Comparison of ENCODE assay signal across 9 cellular contexts in genomic region chr17:78137392-78138203, GRCh38. TPM values are rescaled to one million over a fixed set of nuclear protein-coding genes. Genes with fewer than 3 reads are reported as not detected.
A peak's percentile ranks its signal among the peaks of the same experiment; 100 is the strongest.
DNase-seq lines count a peak whose midpoint lies in the region; ATAC-seq, FAIRE-seq and TF ChIP-seq lines count a peak whose summit lies in the region.
"Had no signal": no experiment of that assay in that cellular context is flagged by ENCODE, and none has a peak within 500 bp of the region (broad histone marks: within the 10 kb centered on the region; RNA-seq: fewer than 3 reads in every experiment).

No MANE protein-coding gene starts in this region.

- H3F3A ChIP-seq in GM23338 (replicated peaks; ENCODE audit: low read depth): peaks cover 11% of the 10 kb centered on the region; the same call in 1 of the 2 replicates

- TF ChIP-seq RAD21 in A549 (conservative IDR thresholded peaks at IDR 0.05 in 1 of 2, IDR thresholded peaks at IDR 0.05 in 1 of 2): peak in 1 of 2 experiments; percentile 23; a peak in 1 of 5 replicates

- TF ChIP-seq POLR2A in A549 (IDR thresholded peaks at IDR 0.05; ENCODE audit: low read length): no peak

- ATAC-seq in A549 (0 out of 6 replicates have a peak, but pooled peaks of 1 of the 2 experiments have one; percentile 1), GM23338 (no peak; the same call in 2 of the 3 replicates), WTC11 (no peak)

- H3K27ac Mint-ChIP-seq in GM23338 (no peak overlapping the region), WTC11 (no peak overlapping the region)

- H3K9me2 ChIP-seq in GM23338 (ENCODE audit: insufficient read depth): no peaks in the 10 kb centered on the region

- CTCF ChIA-PET in A549 (lab: Yijun Ruan, JAX): interaction anchor here (0.6 to 24.0 kb wide), 19 partner anchors 10 to 166 kb away, joined by 3 to 295 read pairs (median 4); partner anchors contain the start of genes SYNGR2, TK1, TMC6 and TMC8
- CTCF ChIA-PET in WTC11 (lab: Charles Lee): interaction anchor here (0.6 to 10.2 kb wide), 16 partner anchors 9 to 113 kb away, joined by 3 to 82 read pairs (median 4); partner anchors contain the start of genes AFMID, TK1, TMC6 and TMC8

- peaks cover 11% of the 10 kb centered on the region for H3K4me1 Mint-ChIP-seq in GM23338
- H3K4me1 Mint-ChIP-seq in WTC11: peaks cover 26% of the 10 kb centered on the region

- peaks cover 20% of the 10 kb centered on the region for H3K27me3 Mint-ChIP-seq in GM23338 (ENCODE audit: insufficient read depth, low read depth, poor library complexity)
- peaks cover 15% of the 10 kb centered on the region for H3K27me3 Mint-ChIP-seq in WTC11 (ENCODE audit: low read depth)

- no peak for FAIRE-seq in A549 (lab: Jason Lieb, UNC)

- no peaks in the 10 kb centered on the region for H3K36me3 ChIP-seq in GM23338 (ENCODE audit: insufficient read depth)

- no peaks in the 10 kb centered on the region for H3K9me3 ChIP-seq in A549

- WGBS in A549 (ENCODE audit: missing lambda C conversion rate): 52% methylated on average over 24 of the region's 26 CpGs

- H3K9me3 Mint-ChIP-seq in GM23338: no peaks in the 10 kb centered on the region
- no peaks in the 10 kb centered on the region for H3K9me3 Mint-ChIP-seq in WTC11

- no peaks in the 10 kb centered on the region for H4K20me1 ChIP-seq in GM23338 (replicated peaks; ENCODE audit: insufficient read depth)

- H3K4me2 ChIP-seq in A549: no peak overlapping the region
- H3K4me2 ChIP-seq in GM23338: no peak overlapping the region

- H3K27ac ChIP-seq in A549 (no peak overlapping the region), GM23338 (ENCODE audit: low read depth) (no peak overlapping the region)
- H3K27ac ChIP-seq: parathyroid adenoma had no signal

- no peaks in the 10 kb centered on the region for H3K79me2 ChIP-seq in GM23338 (replicated peaks; ENCODE audit: insufficient read depth)
- H3K79me2 ChIP-seq: parathyroid adenoma had no signal

- peaks cover 26% of the 10 kb centered on the region for H3K4me1 ChIP-seq in A549
- H3K4me1 ChIP-seq in GM23338 (ENCODE audit: insufficient read depth): peaks cover 6% of the 10 kb centered on the region; the same call in 1 of the 2 replicates
- H3K4me1 ChIP-seq: parathyroid adenoma had no signal

- H3K36me3 Mint-ChIP-seq in GM23338 (ENCODE audit: low read depth) (no peaks in the 10 kb centered on the region), WTC11 (no peaks in the 10 kb centered on the region)

- H3K4me3 Mint-ChIP-seq in GM23338 (no peak overlapping the region), WTC11 (no peak overlapping the region)

- no peak overlapping the region for H2AFZ ChIP-seq in GM23338
- H2AFZ ChIP-seq: parathyroid adenoma had no signal

- peaks cover 13% of the 10 kb centered on the region; the same call in 1 of the 2 replicates for H3K27me3 ChIP-seq in GM23338 (ENCODE audit: insufficient read depth)

- TF ChIP-seq CTCF in A549 (IDR thresholded peaks at IDR 0.05): peak; percentile 51
- TF ChIP-seq CTCF in GM23338 (conservative IDR thresholded peaks at IDR 0.05; ENCODE audit: low read depth in 2 of 2): peak; percentile 75 to 82
- peak; percentile 70; the same call in 1 of the 2 replicates for TF ChIP-seq CTCF in WTC11 (IDR thresholded peaks at IDR 0.05)

- H3K4me3 ChIP-seq in A549 (no peak overlapping the region), GM23338 (no peak overlapping the region)

- POLR2A ChIA-PET in A549 (lab: Yijun Ruan, JAX) (interaction anchor here (1.4 to 1.7 kb wide), 2 partner anchors 9 to 179 kb away, joined by 3 to 4 read pairs; partner anchors contain the start of genes TMC6 and TNRC6C), WTC11 (lab: Charles Lee) (interaction anchor here (0.5 kb wide), 2 partner anchors 29 to 30 kb away, joined by 3 to 4 read pairs; no protein-coding TSS in a partner anchor)

- DNase-seq in A549 (ENCODE audit: low read depth in 1 of 2, low spot score in 1 of 2): peak in 1 of 2 experiments; percentile 65
- DNase-seq in GM23338 (ENCODE audit: low spot score): peak; percentile 57
- DNase-seq in WTC11 (ENCODE audit: low spot score): peak; percentile 59
- peak; percentile 54 for DNase-seq in germinal center (ENCODE audit: low spot score)
- DNase-seq in ureter (ENCODE audit: low spot score): no peak
- DNase-seq in NCI-H128 (lab: John Stamatoyannopoulos, UW; ENCODE audit: unreplicated experiment): no peak
- DNase-seq in A172 (ENCODE audit: low spot score): no peak
- DNase-seq in NCI-H1105 (lab: John Stamatoyannopoulos, UW): no peak

- TF ChIP-seq EP300 in A549 (IDR thresholded peaks at IDR 0.05): no peak

TF ChIP-seq in A549, 52 proteins besides CTCF, POLR2A, EP300 and RAD21 (continues in another document):
- TF ChIP-seq POLR2AphosphoS2 (conservative IDR thresholded peaks at IDR 0.05; ENCODE audit: low read length) (no peak), HOXB5 (CRISPR knock-in tag; IDR thresholded peaks at IDR 0.05) (no peak), ZSCAN20 (CRISPR knock-in tag; IDR thresholded peaks at IDR 0.05) (no peak)

TF ChIP-seq in GM23338, 12 proteins besides CTCF, POLR2A, EP300 and RAD21 (continues in another document):
- no peak for TF ChIP-seq JUNB (IDR thresholded peaks at IDR 0.05; ENCODE audit: unreplicated experiment)
- no peak for TF ChIP-seq ZNF114 (CRISPR knock-in tag; IDR thresholded peaks at IDR 0.05)
- no peak for TF ChIP-seq STAT1 (IDR thresholded peaks at IDR 0.05; ENCODE audit: unreplicated experiment)

RNA-seq across cellular contexts. Expression of gene TMC8, which starts 7.0 kb away (rescaled TPM):
- polyA plus RNA-seq in A549 (2011; rRNA removed) (0.14 and 0.19 TPM in 2 replicates), A549 (2017; fragmentation: RNase III; extraction: RNeasy Plus Mini Kit Qiagen cat#74134 plus additional on column Dnase treatment) (0.16 to 0.32 TPM (median 0.26 TPM) in 3 replicates), GM23338 (2016; fragmentation: Nextera tagmentation; extraction: Ambion mirVana) (1.3 and 1.8 TPM in 2 replicates)
- polyA plus RNA-seq in A549 (2012; cell fraction: cytosol; rRNA removed): 0.17 and 0.30 TPM in 2 replicates
- polyA plus RNA-seq in A549 (2012; cell fraction: nucleus; rRNA removed): 0.81 and 2.0 TPM in 2 replicates
- 0.08 and 0.19 TPM in 2 replicates for polyA minus RNA-seq in A549 (2011; rRNA and poly(A)+ RNA removed)
- 1.2 and 2.2 TPM in 2 replicates for total RNA-seq in GM23338 (2014; rRNA removed; shearing (Covaris generic))
- total RNA-seq in WTC11 (2021) (2.9 to 3.7 TPM (median 3.1 TPM) in 3 replicates), ureter (18.2 TPM)
- 0.02 and 0.05 TPM in 2 replicates for total RNA-seq in A172 (2014; rRNA removed; shearing (Covaris generic))

RNA-seq across cellular contexts. Expression of gene C17orf99, which starts 8.6 kb away (rescaled TPM):
- not detected in 2 replicates for polyA plus RNA-seq in A549 (2011; rRNA removed)
- not detected in 2 replicates for polyA plus RNA-seq in A549 (2012; cell fraction: cytosol; rRNA removed)
- not detected in 2 replicates for polyA plus RNA-seq in A549 (2012; cell fraction: nucleus; rRNA removed)
- polyA plus RNA-seq in A549 (2017; fragmentation: RNase III; extraction: RNeasy Plus Mini Kit Qiagen cat#74134 plus additional on column Dnase treatment): not detected in 3 replicates
- polyA minus RNA-seq in A549 (2011; rRNA and poly(A)+ RNA removed): not detected in 2 replicates
- not detected in 2 replicates for total RNA-seq in GM23338 (2014; rRNA removed; shearing (Covaris generic))
- not detected in 2 replicates for polyA plus RNA-seq in GM23338 (2016; fragmentation: Nextera tagmentation; extraction: Ambion mirVana)
- total RNA-seq in WTC11 (2021): not detected in 3 replicates
- 0.21 TPM for total RNA-seq in ureter
- total RNA-seq in A172 (2014; rRNA removed; shearing (Covaris generic)): not detected in 2 replicates

RNA-seq across cellular contexts. Expression of gene TMC6, which starts 9.0 kb away (rescaled TPM):
- 4.7 and 5.1 TPM in 2 replicates for polyA plus RNA-seq in A549 (2011; rRNA removed)
- 7.8 and 10.9 TPM in 2 replicates for polyA plus RNA-seq in A549 (2012; cell fraction: cytosol; rRNA removed)
- 33.4 and 51.3 TPM in 2 replicates for polyA plus RNA-seq in A549 (2012; cell fraction: nucleus; rRNA removed)
- polyA plus RNA-seq in A549 (2017; fragmentation: RNase III; extraction: RNeasy Plus Mini Kit Qiagen cat#74134 plus additional on column Dnase treatment): 9.1 to 10.2 TPM (median 9.4 TPM) in 3 replicates
- polyA minus RNA-seq in A549 (2011; rRNA and poly(A)+ RNA removed): 4.2 and 7.1 TPM in 2 replicates
- 56.7 and 72.2 TPM in 2 replicates for total RNA-seq in GM23338 (2014; rRNA removed; shearing (Covaris generic))
- 50.0 and 53.3 TPM in 2 replicates for polyA plus RNA-seq in GM23338 (2016; fragmentation: Nextera tagmentation; extraction: Ambion mirVana)
- 90.9 to 120 TPM (median 93.2 TPM) in 3 replicates for total RNA-seq in WTC11 (2021)
- total RNA-seq in ureter: 151 TPM
- 15.9 and 34.5 TPM in 2 replicates for total RNA-seq in A172 (2014; rRNA removed; shearing (Covaris generic))

RNA-seq across cellular contexts. Expression of gene SYNGR2, which starts 30.8 kb away (rescaled TPM):
- polyA plus RNA-seq in A549 (2011; rRNA removed) (113 and 133 TPM in 2 replicates), A549 (2017; fragmentation: RNase III; extraction: RNeasy Plus Mini Kit Qiagen cat#74134 plus additional on column Dnase treatment) (102 to 108 TPM (median 106 TPM) in 3 replicates), GM23338 (2016; fragmentation: Nextera tagmentation; extraction: Ambion mirVana) (43.1 and 46.9 TPM in 2 replicates)
- polyA plus RNA-seq in A549 (2012; cell fraction: cytosol; rRNA removed): 274 and 334 TPM in 2 replicates
- 224 and 303 TPM in 2 replicates for polyA plus RNA-seq in A549 (2012; cell fraction: nucleus; rRNA removed)
- polyA minus RNA-seq in A549 (2011; rRNA and poly(A)+ RNA removed): 176 and 189 TPM in 2 replicates
- 33.0 and 61.6 TPM in 2 replicates for total RNA-seq in GM23338 (2014; rRNA removed; shearing (Covaris generic))
- total RNA-seq in WTC11 (2021) (47.7 to 50.3 TPM (median 50.2 TPM) in 3 replicates), ureter (119 TPM)
- total RNA-seq in A172 (2014; rRNA removed; shearing (Covaris generic)): 60.3 and 70.8 TPM in 2 replicates

RNA-seq across cellular contexts. Expression of gene TK1, which starts 49.3 kb away (rescaled TPM):
- polyA plus RNA-seq in A549 (2011; rRNA removed) (86.1 and 90.9 TPM in 2 replicates), A549 (2017; fragmentation: RNase III; extraction: RNeasy Plus Mini Kit Qiagen cat#74134 plus additional on column Dnase treatment) (342 to 380 TPM (median 355 TPM) in 3 replicates), GM23338 (2016; fragmentation: Nextera tagmentation; extraction: Ambion mirVana) (74.5 and 74.6 TPM in 2 replicates)
- polyA plus RNA-seq in A549 (2012; cell fraction: cytosol; rRNA removed): 504 and 555 TPM in 2 replicates
- polyA plus RNA-seq in A549 (2012; cell fraction: nucleus; rRNA removed): 355 and 514 TPM in 2 replicates
- 103 and 148 TPM in 2 replicates for polyA minus RNA-seq in A549 (2011; rRNA and poly(A)+ RNA removed)
- 83.7 and 84.4 TPM in 2 replicates for total RNA-seq in GM23338 (2014; rRNA removed; shearing (Covaris generic))
- total RNA-seq in WTC11 (2021) (72.5 to 84.1 TPM (median 82.6 TPM) in 3 replicates), ureter (1.2 TPM)
- 152 and 239 TPM in 2 replicates for total RNA-seq in A172 (2014; rRNA removed; shearing (Covaris generic))

Comparison
In these comparisons a context has a peak if more than half of its experiments do, and no peak if none do; other contexts are left out.
1. DNase-seq: peak in GM23338 (single experiment), WTC11 (single experiment) and germinal center (single experiment); none in ureter (single experiment), NCI-H128 (single experiment), A172 (single experiment) and NCI-H1105 (single experiment).
2. Of the 8 proteins assayed by ChIP-seq in both WTC11 and A549: peak only in WTC11: none; only in A549: none; in both: CTCF; in neither: 7.
3. Peak in every context shown above with its lines, with median percentiles within 50 percentile points of each other: CTCF ChIP-seq.